13 cellular contexts compared by ENCODE assay signal in genomic region chrX:154384284-154384892, GRCh38. TPM values are rescaled to one million over a fixed set of nuclear protein-coding genes. Genes with fewer than 3 reads are reported as not detected.
DNase-seq lines count a peak whose midpoint lies in the region; ATAC-seq, FAIRE-seq and TF ChIP-seq lines count a peak whose summit lies in the region.
"Had no signal": no experiment of that assay in that cellular context is flagged by ENCODE, and none has a peak within 500 bp of the region (broad histone marks: within the 10 kb centered on the region; RNA-seq: fewer than 3 reads in every experiment).

No MANE protein-coding gene starts in this region.

- H3K79me2 ChIP-seq in astrocyte (ENCODE audit: insufficient read depth, low read length) (peaks cover 16% of the 10 kb centered on the region), HepG2 (ENCODE audit: insufficient read depth, low read length) (peaks cover 8% of the 10 kb centered on the region)

- H3K4me1 ChIP-seq in heart right ventricle (peaks cover 0 to 23% (median 11%) of the 10 kb centered on the region in 9 donors), astrocyte (ENCODE audit: insufficient read depth, low read length) (peaks cover 10% of the 10 kb centered on the region), HepG2 (ENCODE audit: insufficient read depth, low read length) (peaks cover 19% of the 10 kb centered on the region), upper lobe of right lung (no peaks in the 10 kb centered on the region)

- no peak for TF ChIP-seq EP300 in HepG2 (IDR thresholded peaks at IDR 0.05; ENCODE audit: low read depth in 2 of 2, low read length in 2 of 2)
- TF ChIP-seq EP300 in HepG2 (CRISPR knock-in tag; IDR thresholded peaks at IDR 0.05; ENCODE audit: borderline replicate concordance): no peak

- no peak overlapping the region for H3K4me2 ChIP-seq in astrocyte (ENCODE audit: low read length)
- H3K4me2 ChIP-seq in HepG2 (ENCODE audit: low read depth, low read length): peak overlapping the region; percentile 72

- no peak for TF ChIP-seq POLR2A in HepG2 (IDR thresholded peaks at IDR 0.05; ENCODE audit: insufficient read depth in 1 of 2, low read depth in 2 of 2, low read length in 2 of 2)

- DNase-seq in heart right ventricle (peak in 1 of 2 donors; percentile 20), cardiac septum (ENCODE audit: low spot score) (no peak), astrocyte (ENCODE audit: low read depth) (no peak), HepG2 (ENCODE audit: low spot score) (no peak), upper lobe of right lung (no peak)
- DNase-seq in stimulated activated CD4-positive, alpha-beta T cell treated with anti-CD3 and anti-CD28 coated beads, Interleukin-4, amount 100 ng/mL, for 1 hour: no peak
- DNase-seq: activated naive CD8-positive, alpha-beta T cell treated with anti-CD3 and anti-CD28 coated beads, Interleukin-2, amount 10 ng/mL, durations not matched to agents 7 days and 5 days; erythroblast; NCI-H146 had no signal

- H4K20me1 ChIP-seq in astrocyte (ENCODE audit: insufficient read depth, low read length) (peaks cover 24% of the 10 kb centered on the region), HepG2 (ENCODE audit: insufficient read depth, low read length) (no peaks in the 10 kb centered on the region)

- FAIRE-seq in astrocyte (lab: Jason Lieb, UNC) (no peak), HepG2 (lab: Jason Lieb, UNC) (peak; percentile 4)

- H3K9ac ChIP-seq in astrocyte (ENCODE audit: low read length) (no peak overlapping the region), HepG2 (ENCODE audit: insufficient read depth, low read depth, low read length) (0 out of 2 replicates have a peak overlapping the region, but pooled peaks have one; percentile 34)

- TF ChIP-seq RAD21 in HepG2 (CRISPR knock-in tag; IDR thresholded peaks at IDR 0.05): no peak

- intact Hi-C loops in heart right ventricle (cut with DNase I): no loop called here
- intact Hi-C loops in cardiac septum (cut with DNase I): no loop called here
- intact Hi-C loops in HepG2 (cut with micrococcal nuclease; ENCODE audit: unreplicated experiment): no loop called here
- intact Hi-C loops in upper lobe of right lung (cut with DNase I): no loop called here

- no peaks in the 10 kb centered on the region for H3K9me3 Mint-ChIP-seq in astrocyte (ENCODE audit: unreplicated experiment)
- H3K9me3 Mint-ChIP-seq: activated naive CD8-positive, alpha-beta T cell treated with anti-CD3 and anti-CD28 coated beads, Interleukin-2, amount 10 ng/mL, durations not matched to agents 7 days and 5 days had no signal

- H3K9me3 ChIP-seq in heart right ventricle (no peaks in the 10 kb centered on the region), astrocyte (ENCODE audit: insufficient read depth, low read depth, low read length) (no peaks in the 10 kb centered on the region), HepG2 (ENCODE audit: low read length) (no peaks in the 10 kb centered on the region), upper lobe of right lung (no peaks in the 10 kb centered on the region)
- H3K9me3 ChIP-seq: left lung had no signal

- ATAC-seq in heart right ventricle: peak in 2 of 8 donors; percentile 28 to 29
- peak; percentile 21 for ATAC-seq in HepG2
- ATAC-seq in upper lobe of right lung: no peak
- no peak for ATAC-seq in HG03039 (IDR thresholded peaks at IDR 0.05; ENCODE audit: unreplicated experiment)
- ATAC-seq in GM21423 (IDR thresholded peaks at IDR 0.05; ENCODE audit: unreplicated experiment): no peak
- ATAC-seq: left lung had no signal

- H2AFZ ChIP-seq in astrocyte (ENCODE audit: low read depth, low read length) (no peak overlapping the region), HepG2 (ENCODE audit: low read length) (no peak overlapping the region)

- no peak overlapping the region for H3K4me3 ChIP-seq in heart right ventricle
- H3K4me3 ChIP-seq in astrocyte (ENCODE audit: insufficient read depth, low read depth, low read length): no peak overlapping the region
- H3K4me3 ChIP-seq in HepG2 (replicated peaks in 1 of 3; ENCODE audit: insufficient read depth in 1 of 3, low read depth in 2 of 3, low read length in 3 of 3): peak overlapping the region in 2 of 3 experiments; percentile 31 to 65; a peak in 3 of 6 replicates
- no peak overlapping the region for H3K4me3 ChIP-seq in upper lobe of right lung
- H3K4me3 ChIP-seq: GM12878, left lung had no signal

- TF ChIP-seq CTCF in heart right ventricle (IDR thresholded peaks at IDR 0.05): peak in 8 of 9 donors; percentile 15 to 64 (median 51)
- peak; percentile 4 for TF ChIP-seq CTCF in astrocyte (IDR thresholded peaks at IDR 0.05; ENCODE audit: insufficient read depth, low read depth, low read length)
- peak; percentile 62 for TF ChIP-seq CTCF in HepG2 (CRISPR knock-in tag; IDR thresholded peaks at IDR 0.05)
- peak; percentile 25 for TF ChIP-seq CTCF in upper lobe of right lung (IDR thresholded peaks at IDR 0.05)

- no TSS peak for BruUV-seq in HepG2 (replicated peaks; lab: Mats Ljungman, UMichigan)

- no peak overlapping the region for H3K4me3 Mint-ChIP-seq in astrocyte (ENCODE audit: unreplicated experiment)
- H3K4me3 Mint-ChIP-seq: activated naive CD8-positive, alpha-beta T cell treated with anti-CD3 and anti-CD28 coated beads, Interleukin-2, amount 10 ng/mL, durations not matched to agents 7 days and 5 days had no signal

- H3K27ac ChIP-seq in heart right ventricle (no peak overlapping the region), astrocyte (ENCODE audit: low read depth, low read length) (no peak overlapping the region), HepG2 (ENCODE audit: extremely low read length, insufficient read depth, low read length) (no peak overlapping the region), upper lobe of right lung (no peak overlapping the region)
- H3K27ac ChIP-seq: left lung had no signal

- H3K27me3 ChIP-seq in heart right ventricle (no peaks in the 10 kb centered on the region), astrocyte (ENCODE audit: insufficient read depth, low read length) (no peaks in the 10 kb centered on the region), HepG2 (ENCODE audit: control insufficient read depth in 1 of 2, insufficient read depth in 2 of 2, low read length in 2 of 2) (no peaks in the 10 kb centered on the region), upper lobe of right lung (no peaks in the 10 kb centered on the region)
- H3K27me3 ChIP-seq: left lung had no signal

- CTCF ChIA-PET in HepG2 (lab: Yijun Ruan, JAX; ENCODE audit: low intra/inter-chr PET ratio, low total read pairs): interaction anchor here (1.2 to 1.5 kb wide), 3 partner anchors 150 to 152 kb away, joined by 3 to 5 read pairs (median 4); no protein-coding TSS in a partner anchor

- POLR2A ChIA-PET in HepG2 (lab: Yijun Ruan, JAX): interaction anchor here (0.8 to 1.7 kb wide), 3 partner anchors 11 to 13 kb away, joined by 3 to 5 read pairs (median 4); partner anchors contain the start of gene RPL10

- no peak overlapping the region for H3K27ac Mint-ChIP-seq in astrocyte (ENCODE audit: unreplicated experiment)
- H3K27ac Mint-ChIP-seq: activated naive CD8-positive, alpha-beta T cell treated with anti-CD3 and anti-CD28 coated beads, Interleukin-2, amount 10 ng/mL, durations not matched to agents 7 days and 5 days had no signal

- no peaks in the 10 kb centered on the region for H3K36me3 Mint-ChIP-seq in astrocyte (ENCODE audit: low read depth, unreplicated experiment)
- H3K36me3 Mint-ChIP-seq: activated naive CD8-positive, alpha-beta T cell treated with anti-CD3 and anti-CD28 coated beads, Interleukin-2, amount 10 ng/mL, durations not matched to agents 7 days and 5 days had no signal

- H3K4me1 Mint-ChIP-seq in astrocyte (ENCODE audit: low read depth, unreplicated experiment): peaks cover 4% of the 10 kb centered on the region

- H3K36me3 ChIP-seq in heart right ventricle (peaks cover 0 to 20% (median 0%) of the 10 kb centered on the region in 9 donors), astrocyte (ENCODE audit: insufficient read depth, low read length) (no peaks in the 10 kb centered on the region), HepG2 (replicated peaks in 1 of 2; ENCODE audit: control insufficient read depth in 1 of 2, insufficient read depth in 2 of 2, low read length in 2 of 2) (no peaks in the 10 kb centered on the region), upper lobe of right lung (no peaks in the 10 kb centered on the region)
- H3K36me3 ChIP-seq: left lung had no signal

- WGBS in heart right ventricle, 2 donors: 41 to 55% methylated on average over 8 of the region's 8 CpGs
- no CpG with 5 or more reads among the region's 8 CpGs for WGBS in HepG2 (ENCODE audit: low lambda C conversion rate)

- H3K27me3 Mint-ChIP-seq in astrocyte (ENCODE audit: low read depth, unreplicated experiment): no peaks in the 10 kb centered on the region
- H3K27me3 Mint-ChIP-seq: activated naive CD8-positive, alpha-beta T cell treated with anti-CD3 and anti-CD28 coated beads, Interleukin-2, amount 10 ng/mL, durations not matched to agents 7 days and 5 days had no signal

- in situ Hi-C loops in HepG2 (cut with HindIII; ENCODE audit: extremely low pct_ligation_motif_present, low pct_unique_long_range_greater_than_20kb): no loop called here

RNA-seq across cellular contexts. Expression of gene EMD, which starts 5.3 kb away (rescaled TPM):
- total RNA-seq in heart right ventricle: 10 to 100 TPM; 47.8 to 74.1 (median 59.6) TPM
- 100 to 1,000 TPM in 1 of 2 donors, 10 to 100 TPM in 1; 54.8 to 170 TPM for polyA plus RNA-seq in heart right ventricle
- total RNA-seq in cardiac septum: 66.2 TPM
- total RNA-seq in astrocyte: 75.6 and 75.7 TPM in 2 replicates
- 10.4 and 14.5 TPM in 2 replicates for total RNA-seq in HepG2 (2016; rRNA removed; fragmentation: Illumina TruSeq; extraction: Trizol)
- 23.2 and 32.8 TPM in 2 replicates for total RNA-seq in HepG2 (2016; cell fraction: cytosol; rRNA removed; fragmentation: Illumina TruSeq; extraction: Trizol; ENCODE audit: low read depth)
- total RNA-seq in HepG2 (2016; cell fraction: insoluble cytoplasmic fraction; rRNA removed; fragmentation: Illumina TruSeq; extraction: Trizol): 8.8 and 14.4 TPM in 2 replicates
- total RNA-seq in HepG2 (2016; cell fraction: membrane; rRNA removed; fragmentation: Illumina TruSeq; extraction: Trizol): 27.8 and 36.0 TPM in 2 replicates
- total RNA-seq in HepG2 (2016; cell fraction: nucleus; rRNA removed; fragmentation: Illumina TruSeq; extraction: Trizol): 9.2 and 9.7 TPM in 2 replicates
- polyA plus RNA-seq in HepG2 (2011; rRNA removed): 14.9 and 19.1 TPM in 2 replicates
- 16.0 and 18.2 TPM in 2 replicates for polyA plus RNA-seq in HepG2 (2011; cell fraction: cytosol; rRNA removed)
- polyA plus RNA-seq in HepG2 (2011; cell fraction: nucleus; rRNA removed): 49.8 and 50.2 TPM in 2 replicates
- 17.5 and 18.8 TPM in 2 replicates for polyA plus RNA-seq in HepG2 (2012)
- 74.7 and 108 TPM in 2 replicates for polyA plus RNA-seq in HepG2 (2016; cell fraction: cytosol; fragmentation: Illumina TruSeq; extraction: Trizol; ENCODE audit: low read depth)
- 25.4 and 35.1 TPM in 2 replicates for polyA plus RNA-seq in HepG2 (2016; cell fraction: insoluble cytoplasmic fraction; fragmentation: Illumina TruSeq; extraction: Trizol; ENCODE audit: low read depth)
- polyA plus RNA-seq in HepG2 (2016; cell fraction: membrane; fragmentation: Illumina TruSeq; extraction: Trizol; ENCODE audit: low read depth): 69.7 and 96.5 TPM in 2 replicates
- 38.7 and 39.0 TPM in 2 replicates for polyA plus RNA-seq in HepG2 (2016; cell fraction: nucleus; fragmentation: Illumina TruSeq; extraction: Trizol; ENCODE audit: insufficient read depth, low read depth)
- 13.3 and 53.4 TPM in 2 replicates for polyA minus RNA-seq in HepG2 (2011; rRNA and poly(A)+ RNA removed; ENCODE audit: low replicate concordance)
- polyA minus RNA-seq in HepG2 (2011; cell fraction: cytosol; rRNA and poly(A)+ RNA removed): 9.3 and 9.9 TPM in 2 replicates
- 6.2 and 7.2 TPM in 2 replicates for polyA minus RNA-seq in HepG2 (2011; cell fraction: nucleus; rRNA and poly(A)+ RNA removed)
- 58.4 TPM for total RNA-seq in upper lobe of right lung

RNA-seq across cellular contexts. Expression of gene FLNA, which starts 10.0 kb away (rescaled TPM):
- total RNA-seq in heart right ventricle: 100 to 1,000 TPM; 139 to 288 (median 181) TPM
- 100 to 1,000 TPM; 368 to 442 TPM for polyA plus RNA-seq in heart right ventricle
- total RNA-seq in cardiac septum: 347 TPM
- total RNA-seq in astrocyte: 2,809 and 2,978 TPM in 2 replicates
- total RNA-seq in HepG2 (2016; rRNA removed; fragmentation: Illumina TruSeq; extraction: Trizol): 119 and 174 TPM in 2 replicates
- total RNA-seq in HepG2 (2016; cell fraction: cytosol; rRNA removed; fragmentation: Illumina TruSeq; extraction: Trizol; ENCODE audit: low read depth): 13.2 and 13.4 TPM in 2 replicates
- total RNA-seq in HepG2 (2016; cell fraction: insoluble cytoplasmic fraction; rRNA removed; fragmentation: Illumina TruSeq; extraction: Trizol): 90.0 and 191 TPM in 2 replicates
- total RNA-seq in HepG2 (2016; cell fraction: membrane; rRNA removed; fragmentation: Illumina TruSeq; extraction: Trizol): 36.3 and 36.5 TPM in 2 replicates
- 184 and 199 TPM in 2 replicates for total RNA-seq in HepG2 (2016; cell fraction: nucleus; rRNA removed; fragmentation: Illumina TruSeq; extraction: Trizol)
- polyA plus RNA-seq in HepG2 (2011; rRNA removed): 83.4 and 117 TPM in 2 replicates
- 51.4 and 75.1 TPM in 2 replicates for polyA plus RNA-seq in HepG2 (2011; cell fraction: cytosol; rRNA removed)
- 546 and 648 TPM in 2 replicates for polyA plus RNA-seq in HepG2 (2011; cell fraction: nucleus; rRNA removed)
- polyA plus RNA-seq in HepG2 (2012): 102 and 157 TPM in 2 replicates
- 12.4 and 15.1 TPM in 2 replicates for polyA plus RNA-seq in HepG2 (2016; cell fraction: cytosol; fragmentation: Illumina TruSeq; extraction: Trizol; ENCODE audit: low read depth)
- polyA plus RNA-seq in HepG2 (2016; cell fraction: insoluble cytoplasmic fraction; fragmentation: Illumina TruSeq; extraction: Trizol; ENCODE audit: low read depth): 93.9 and 131 TPM in 2 replicates
- polyA plus RNA-seq in HepG2 (2016; cell fraction: membrane; fragmentation: Illumina TruSeq; extraction: Trizol; ENCODE audit: low read depth): 22.9 and 27.1 TPM in 2 replicates
- polyA plus RNA-seq in HepG2 (2016; cell fraction: nucleus; fragmentation: Illumina TruSeq; extraction: Trizol; ENCODE audit: insufficient read depth, low read depth): 309 and 326 TPM in 2 replicates
- 637 and 802 TPM in 2 replicates for polyA minus RNA-seq in HepG2 (2011; rRNA and poly(A)+ RNA removed; ENCODE audit: low replicate concordance)
- polyA minus RNA-seq in HepG2 (2011; cell fraction: cytosol; rRNA and poly(A)+ RNA removed): 304 and 314 TPM in 2 replicates
- 230 and 260 TPM in 2 replicates for polyA minus RNA-seq in HepG2 (2011; cell fraction: nucleus; rRNA and poly(A)+ RNA removed)
- total RNA-seq in upper lobe of right lung: 1,252 TPM

RNA-seq across cellular contexts. Expression of gene RPL10, which starts 13.8 kb away (rescaled TPM):
- total RNA-seq in heart right ventricle (1,000 to 10,000 TPM; 1,543 to 2,503 (median 1,867) TPM), cardiac septum (1,520 TPM), astrocyte (1,848 and 1,967 TPM in 2 replicates), HepG2 (2016; rRNA removed; fragmentation: Illumina TruSeq; extraction: Trizol) (2,381 and 2,883 TPM in 2 replicates), upper lobe of right lung (2,677 TPM)
- polyA plus RNA-seq in heart right ventricle (1,000 to 10,000 TPM; 2,102 to 7,085 TPM), HepG2 (2011; rRNA removed) (4,713 and 5,167 TPM in 2 replicates)
- 2,845 and 3,163 TPM in 2 replicates for total RNA-seq in HepG2 (2016; cell fraction: cytosol; rRNA removed; fragmentation: Illumina TruSeq; extraction: Trizol; ENCODE audit: low read depth)
- total RNA-seq in HepG2 (2016; cell fraction: insoluble cytoplasmic fraction; rRNA removed; fragmentation: Illumina TruSeq; extraction: Trizol): 2,364 and 2,968 TPM in 2 replicates
- total RNA-seq in HepG2 (2016; cell fraction: membrane; rRNA removed; fragmentation: Illumina TruSeq; extraction: Trizol): 6,021 and 6,074 TPM in 2 replicates
- 936 and 1,040 TPM in 2 replicates for total RNA-seq in HepG2 (2016; cell fraction: nucleus; rRNA removed; fragmentation: Illumina TruSeq; extraction: Trizol)
- polyA plus RNA-seq in HepG2 (2011; cell fraction: cytosol; rRNA removed): 7,297 and 8,438 TPM in 2 replicates
- polyA plus RNA-seq in HepG2 (2011; cell fraction: nucleus; rRNA removed): 1,715 and 1,756 TPM in 2 replicates
- polyA plus RNA-seq in HepG2 (2012): 3,170 and 4,590 TPM in 2 replicates
- polyA plus RNA-seq in HepG2 (2016; cell fraction: cytosol; fragmentation: Illumina TruSeq; extraction: Trizol; ENCODE audit: low read depth): 5,111 and 5,676 TPM in 2 replicates
- 3,496 and 3,549 TPM in 2 replicates for polyA plus RNA-seq in HepG2 (2016; cell fraction: insoluble cytoplasmic fraction; fragmentation: Illumina TruSeq; extraction: Trizol; ENCODE audit: low read depth)
- polyA plus RNA-seq in HepG2 (2016; cell fraction: membrane; fragmentation: Illumina TruSeq; extraction: Trizol; ENCODE audit: low read depth): 7,184 and 7,370 TPM in 2 replicates
- 1,977 and 1,989 TPM in 2 replicates for polyA plus RNA-seq in HepG2 (2016; cell fraction: nucleus; fragmentation: Illumina TruSeq; extraction: Trizol; ENCODE audit: insufficient read depth, low read depth)
- polyA minus RNA-seq in HepG2 (2011; rRNA and poly(A)+ RNA removed; ENCODE audit: low replicate concordance): 1,812 and 2,162 TPM in 2 replicates
- polyA minus RNA-seq in HepG2 (2011; cell fraction: cytosol; rRNA and poly(A)+ RNA removed): 929 and 970 TPM in 2 replicates
- 272 and 332 TPM in 2 replicates for polyA minus RNA-seq in HepG2 (2011; cell fraction: nucleus; rRNA and poly(A)+ RNA removed)

RNA-seq across cellular contexts. Expression of gene DNASE1L1, which starts 24.7 kb away (rescaled TPM):
- total RNA-seq in heart right ventricle: 10 to 100 TPM; 35.2 to 57.1 (median 46.9) TPM
- 10 to 100 TPM; 27.2 to 55.0 TPM for polyA plus RNA-seq in heart right ventricle
- 32.9 TPM for total RNA-seq in cardiac septum
- total RNA-seq in astrocyte: 35.1 and 39.1 TPM in 2 replicates
- 4.6 and 4.7 TPM in 2 replicates for total RNA-seq in HepG2 (2016; rRNA removed; fragmentation: Illumina TruSeq; extraction: Trizol)
- 3.2 and 3.4 TPM in 2 replicates for total RNA-seq in HepG2 (2016; cell fraction: cytosol; rRNA removed; fragmentation: Illumina TruSeq; extraction: Trizol; ENCODE audit: low read depth)
- total RNA-seq in HepG2 (2016; cell fraction: insoluble cytoplasmic fraction; rRNA removed; fragmentation: Illumina TruSeq; extraction: Trizol): 3.9 and 5.0 TPM in 2 replicates
- total RNA-seq in HepG2 (2016; cell fraction: membrane; rRNA removed; fragmentation: Illumina TruSeq; extraction: Trizol): 8.0 and 8.2 TPM in 2 replicates
- 5.1 and 5.8 TPM in 2 replicates for total RNA-seq in HepG2 (2016; cell fraction: nucleus; rRNA removed; fragmentation: Illumina TruSeq; extraction: Trizol)
- polyA plus RNA-seq in HepG2 (2011; rRNA removed): 12.3 and 16.5 TPM in 2 replicates
- polyA plus RNA-seq in HepG2 (2011; cell fraction: cytosol; rRNA removed): 13.3 and 15.2 TPM in 2 replicates
- 17.5 and 18.0 TPM in 2 replicates for polyA plus RNA-seq in HepG2 (2011; cell fraction: nucleus; rRNA removed)
- polyA plus RNA-seq in HepG2 (2012): 8.0 and 11.7 TPM in 2 replicates
- polyA plus RNA-seq in HepG2 (2016; cell fraction: cytosol; fragmentation: Illumina TruSeq; extraction: Trizol; ENCODE audit: low read depth): 4.0 and 4.8 TPM in 2 replicates
- polyA plus RNA-seq in HepG2 (2016; cell fraction: insoluble cytoplasmic fraction; fragmentation: Illumina TruSeq; extraction: Trizol; ENCODE audit: low read depth): 4.8 and 4.9 TPM in 2 replicates
- 9.1 and 9.5 TPM in 2 replicates for polyA plus RNA-seq in HepG2 (2016; cell fraction: membrane; fragmentation: Illumina TruSeq; extraction: Trizol; ENCODE audit: low read depth)
- 5.5 and 8.8 TPM in 2 replicates for polyA plus RNA-seq in HepG2 (2016; cell fraction: nucleus; fragmentation: Illumina TruSeq; extraction: Trizol; ENCODE audit: insufficient read depth, low read depth)
- polyA minus RNA-seq in HepG2 (2011; rRNA and poly(A)+ RNA removed; ENCODE audit: low replicate concordance): 24.1 and 42.4 TPM in 2 replicates
- 5.9 and 6.7 TPM in 2 replicates for polyA minus RNA-seq in HepG2 (2011; cell fraction: cytosol; rRNA and poly(A)+ RNA removed)
- 4.2 and 5.0 TPM in 2 replicates for polyA minus RNA-seq in HepG2 (2011; cell fraction: nucleus; rRNA and poly(A)+ RNA removed)
- total RNA-seq in upper lobe of right lung: 37.1 TPM

RNA-seq across cellular contexts. Expression of gene TAFAZZIN, which starts 27.0 kb away (rescaled TPM):
- total RNA-seq in heart right ventricle (10 to 100 TPM; 28.4 to 42.6 (median 33.7) TPM), cardiac septum (41.6 TPM), astrocyte (16.6 and 20.7 TPM in 2 replicates), HepG2 (2016; rRNA removed; fragmentation: Illumina TruSeq; extraction: Trizol) (6.3 and 16.8 TPM in 2 replicates), upper lobe of right lung (43.9 TPM)
- polyA plus RNA-seq in heart right ventricle (100 to 1,000 TPM in 1 of 2 donors, 10 to 100 TPM in 1; 38.2 to 112 TPM), HepG2 (2011; rRNA removed) (27.9 and 30.9 TPM in 2 replicates)
- 5.9 and 8.5 TPM in 2 replicates for total RNA-seq in HepG2 (2016; cell fraction: cytosol; rRNA removed; fragmentation: Illumina TruSeq; extraction: Trizol; ENCODE audit: low read depth)
- 4.8 and 17.3 TPM in 2 replicates for total RNA-seq in HepG2 (2016; cell fraction: insoluble cytoplasmic fraction; rRNA removed; fragmentation: Illumina TruSeq; extraction: Trizol)
- 5.5 and 6.3 TPM in 2 replicates for total RNA-seq in HepG2 (2016; cell fraction: membrane; rRNA removed; fragmentation: Illumina TruSeq; extraction: Trizol)
- 17.9 and 26.2 TPM in 2 replicates for total RNA-seq in HepG2 (2016; cell fraction: nucleus; rRNA removed; fragmentation: Illumina TruSeq; extraction: Trizol)
- polyA plus RNA-seq in HepG2 (2011; cell fraction: cytosol; rRNA removed): 8.7 and 11.6 TPM in 2 replicates
- 281 and 287 TPM in 2 replicates for polyA plus RNA-seq in HepG2 (2011; cell fraction: nucleus; rRNA removed)
- 16.8 and 21.1 TPM in 2 replicates for polyA plus RNA-seq in HepG2 (2012)
- polyA plus RNA-seq in HepG2 (2016; cell fraction: cytosol; fragmentation: Illumina TruSeq; extraction: Trizol; ENCODE audit: low read depth): 2.5 and 2.9 TPM in 2 replicates
- polyA plus RNA-seq in HepG2 (2016; cell fraction: insoluble cytoplasmic fraction; fragmentation: Illumina TruSeq; extraction: Trizol; ENCODE audit: low read depth): 5.3 and 7.9 TPM in 2 replicates
- 4.2 and 4.6 TPM in 2 replicates for polyA plus RNA-seq in HepG2 (2016; cell fraction: membrane; fragmentation: Illumina TruSeq; extraction: Trizol; ENCODE audit: low read depth)
- polyA plus RNA-seq in HepG2 (2016; cell fraction: nucleus; fragmentation: Illumina TruSeq; extraction: Trizol; ENCODE audit: insufficient read depth, low read depth): 70.8 TPM in 2 replicates
- polyA minus RNA-seq in HepG2 (2011; rRNA and poly(A)+ RNA removed; ENCODE audit: low replicate concordance): 16.6 and 35.2 TPM in 2 replicates
- 7.0 and 7.2 TPM in 2 replicates for polyA minus RNA-seq in HepG2 (2011; cell fraction: cytosol; rRNA and poly(A)+ RNA removed)
- polyA minus RNA-seq in HepG2 (2011; cell fraction: nucleus; rRNA and poly(A)+ RNA removed): 23.2 and 28.2 TPM in 2 replicates

Comparison
In these comparisons a context has a peak if more than half of its experiments do, and no peak if none do; other contexts are left out.
1. H3K4me3 ChIP-seq: peak in HepG2 (2 of 3); none in heart right ventricle (0 of 10), astrocyte (single experiment) and upper lobe of right lung (single experiment).
2. CTCF ChIP-seq: peak in every context shown above with its lines; median percentile 62 in HepG2; 51 in heart right ventricle; 25 in upper lobe of right lung; 4 in astrocyte.